In the genomic region with DNA sequence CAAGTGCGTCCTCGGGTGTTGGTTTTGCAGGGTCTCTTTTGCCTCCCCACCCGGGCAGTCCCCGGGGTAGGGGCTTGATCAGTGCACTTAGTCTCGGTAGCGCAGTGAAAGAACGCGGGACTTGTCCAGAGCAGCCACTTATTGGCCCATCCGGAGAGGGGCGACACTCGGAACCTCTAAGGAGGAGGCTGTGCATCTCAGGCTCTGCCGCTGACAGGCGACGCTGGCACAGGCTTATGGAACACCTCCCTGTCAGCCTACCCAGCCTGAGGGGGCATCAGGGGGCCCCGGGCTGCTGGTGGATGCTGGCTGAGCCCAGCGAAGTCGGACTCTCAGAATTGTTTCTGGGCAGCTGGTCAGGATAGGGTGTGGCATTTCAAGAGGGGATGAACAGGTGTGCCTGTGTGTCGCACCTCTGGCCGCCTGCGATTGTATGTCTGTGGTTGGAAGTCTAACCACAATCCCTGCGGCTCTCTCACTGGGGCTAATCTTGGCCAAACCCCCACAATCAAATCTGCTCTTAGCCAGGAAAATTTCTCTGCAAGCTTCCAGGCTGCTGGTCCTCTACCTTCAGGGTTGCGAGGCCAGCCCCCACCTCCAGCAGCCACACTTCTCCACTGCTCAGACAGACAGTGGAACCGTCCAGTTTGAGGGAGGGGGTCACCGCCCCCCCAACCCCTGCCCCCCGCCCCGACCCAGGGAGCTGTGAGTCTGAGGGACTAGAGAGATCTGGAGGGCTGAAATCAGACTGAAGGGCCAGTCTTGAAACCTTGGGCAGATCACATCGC, we compare ENCODE assay signal across 8 cellular contexts. TPM values are rescaled to one million over a fixed set of nuclear protein-coding genes. Genes with fewer than 3 reads are reported as not detected.
DNase-seq lines count a peak whose midpoint lies in the region; ATAC-seq and TF ChIP-seq lines count a peak whose summit lies in the region.

No MANE protein-coding gene starts in this region.

- peak overlapping the region; percentile 98 for H3K27ac Mint-ChIP-seq in activated CD4-positive, alpha-beta T cell treated with anti-CD3 and anti-CD28 coated beads, Interleukin-2, amount 10 ng/mL, durations not matched to agents 24 days and 14 days
- H3K27ac Mint-ChIP-seq in naive thymus-derived CD8-positive, alpha-beta T cell: peak overlapping the region; percentile 90 to 99 (median 98)

- ATAC-seq in GM18520 (IDR thresholded peaks at IDR 0.05; ENCODE audit: unreplicated experiment): peak; percentile 8
- ATAC-seq in HG03064 (IDR thresholded peaks at IDR 0.05; ENCODE audit: low read depth, unreplicated experiment): peak; percentile 18
- ATAC-seq in naive thymus-derived CD8-positive, alpha-beta T cell: peak; percentile 45 to 50
- ATAC-seq in upper lobe of right lung: peak; percentile 14

- no peak for TF ChIP-seq POLR2A in erythroblast (IDR thresholded peaks at IDR 0.05; ENCODE audit: low read length)

- intact Hi-C loops in activated CD4-positive, alpha-beta T cell treated with anti-CD3 and anti-CD28 coated beads, Interleukin-2, amount 10 ng/mL, durations not matched to agents 24 days and 14 days (cut with micrococcal nuclease): loop anchor here (1.0 kb wide), 3 partner anchors 63 to 327 kb away; a partner anchor contains a TSS
- intact Hi-C loops in upper lobe of right lung (cut with DNase I): no loop called here

- H3K4me1 ChIP-seq in BE2C: peaks cover 10% of the 10 kb centered on the region
- H3K4me1 ChIP-seq in upper lobe of right lung: peaks cover 30% of the 10 kb centered on the region

- H3K36me3 ChIP-seq in BE2C: no peaks in the 10 kb centered on the region
- peaks cover 28% of the 10 kb centered on the region for H3K36me3 ChIP-seq in upper lobe of right lung

- no peaks in the 10 kb centered on the region for H3K27me3 Mint-ChIP-seq in activated CD4-positive, alpha-beta T cell treated with anti-CD3 and anti-CD28 coated beads, Interleukin-2, amount 10 ng/mL, durations not matched to agents 24 days and 14 days
- H3K27me3 Mint-ChIP-seq in naive thymus-derived CD8-positive, alpha-beta T cell: no peaks in the 10 kb centered on the region

- 0 out of 2 replicates have a peak, but pooled peaks have one; percentile 11 for TF ChIP-seq CTCF in BE2C (IDR thresholded peaks at IDR 0.05; ENCODE audit: low read depth, low read length)
- no peak for TF ChIP-seq CTCF in upper lobe of right lung (IDR thresholded peaks at IDR 0.05)

- peaks cover 44% of the 10 kb centered on the region for H3K4me1 Mint-ChIP-seq in activated CD4-positive, alpha-beta T cell treated with anti-CD3 and anti-CD28 coated beads, Interleukin-2, amount 10 ng/mL, durations not matched to agents 24 days and 14 days
- H3K4me1 Mint-ChIP-seq in naive thymus-derived CD8-positive, alpha-beta T cell: peaks cover 33 to 64% (median 54%) of the 10 kb centered on the region in 4 donors

- POLR2A ChIA-PET in naive thymus-derived CD8-positive, alpha-beta T cell (lab: Charles Lee): interaction anchor here (0.7 to 4.5 kb wide), 6 partner anchors 9 to 1678 kb away, joined by 3 to 49 read pairs (median 9); a partner anchor contains a TSS

- peak overlapping the region; percentile 88 for H3K4me3 ChIP-seq in BE2C (ENCODE audit: low read depth, low read length)
- H3K4me3 ChIP-seq in upper lobe of right lung: peak overlapping the region; percentile 94

- H3K36me3 Mint-ChIP-seq in activated CD4-positive, alpha-beta T cell treated with anti-CD3 and anti-CD28 coated beads, Interleukin-2, amount 10 ng/mL, durations not matched to agents 24 days and 14 days (ENCODE audit: low read depth): peaks cover 46% of the 10 kb centered on the region
- H3K36me3 Mint-ChIP-seq in naive thymus-derived CD8-positive, alpha-beta T cell: peaks cover 0 to 36% (median 14%) of the 10 kb centered on the region in 3 donors

- H3K27me3 ChIP-seq in BE2C: no peaks in the 10 kb centered on the region
- no peaks in the 10 kb centered on the region for H3K27me3 ChIP-seq in upper lobe of right lung

- peak overlapping the region; percentile 99 for H3K27ac ChIP-seq in upper lobe of right lung

- no peaks in the 10 kb centered on the region for H3K9me3 ChIP-seq in BE2C
- H3K9me3 ChIP-seq in upper lobe of right lung: no peaks in the 10 kb centered on the region

- H3K9me3 Mint-ChIP-seq in activated CD4-positive, alpha-beta T cell treated with anti-CD3 and anti-CD28 coated beads, Interleukin-2, amount 10 ng/mL, durations not matched to agents 24 days and 14 days: no peaks in the 10 kb centered on the region
- H3K9me3 Mint-ChIP-seq in naive thymus-derived CD8-positive, alpha-beta T cell: peaks cover 0 to 2% (median 0%) of the 10 kb centered on the region in 9 donors

- peak overlapping the region; percentile 92 for H3K4me3 Mint-ChIP-seq in activated CD4-positive, alpha-beta T cell treated with anti-CD3 and anti-CD28 coated beads, Interleukin-2, amount 10 ng/mL, durations not matched to agents 24 days and 14 days
- H3K4me3 Mint-ChIP-seq in naive thymus-derived CD8-positive, alpha-beta T cell: peak overlapping the region; percentile 94 to 99 (median 98)

- DNase-seq in BE2C (peak; percentile 73), NCI-H2227 (lab: John Stamatoyannopoulos, UW; ENCODE audit: unreplicated experiment) (peak; percentile 86), erythroblast (lab: John Stamatoyannopoulos, UW) (peak; percentile 76 to 78), upper lobe of right lung (peak; percentile 75)
- peak; percentile 88 for DNase-seq in activated CD4-positive, alpha-beta T cell treated with anti-CD3 and anti-CD28 coated beads, Interleukin-2, amount 10 ng/mL, durations not matched to agents 24 days and 14 days
- DNase-seq in naive thymus-derived CD8-positive, alpha-beta T cell: peak in 5 of 10 donors; percentile 30 to 60 (median 44)

RNA-seq across cellular contexts. Expression of a gene that starts 0.8 kb away (rescaled TPM):
- 11.1 TPM for polyA plus RNA-seq in BE2C (2012; ENCODE audit: insufficient read depth, insufficient read length, low read depth)
- total RNA-seq in activated CD4-positive, alpha-beta T cell treated with anti-CD3 and anti-CD28 coated beads, Interleukin-2, amount 10 ng/mL, durations not matched to agents 24 days and 14 days: 74.1 and 75.8 TPM in 2 replicates
- 100 to 1,000 TPM; 156 to 157 TPM for total RNA-seq in naive thymus-derived CD8-positive, alpha-beta T cell
- polyA plus RNA-seq in naive thymus-derived CD8-positive, alpha-beta T cell: 10 to 100 TPM in 2 of 3 donors, 1 to 10 TPM in 1; 9.9 to 12.1 (median 11.6) TPM
- total RNA-seq in upper lobe of right lung: 77.5 TPM

RNA-seq across cellular contexts. Expression of a gene that starts 21.2 kb away (rescaled TPM):
- 71.9 TPM for polyA plus RNA-seq in BE2C (2012; ENCODE audit: insufficient read depth, insufficient read length, low read depth)
- 16.3 and 17.2 TPM in 2 replicates for total RNA-seq in activated CD4-positive, alpha-beta T cell treated with anti-CD3 and anti-CD28 coated beads, Interleukin-2, amount 10 ng/mL, durations not matched to agents 24 days and 14 days
- 10 to 100 TPM; 11.8 to 15.6 TPM for total RNA-seq in naive thymus-derived CD8-positive, alpha-beta T cell
- polyA plus RNA-seq in naive thymus-derived CD8-positive, alpha-beta T cell: 10 to 100 TPM; 13.5 to 16.3 (median 14.9) TPM
- 116 TPM for total RNA-seq in upper lobe of right lung
